In the genomic region with DNA sequence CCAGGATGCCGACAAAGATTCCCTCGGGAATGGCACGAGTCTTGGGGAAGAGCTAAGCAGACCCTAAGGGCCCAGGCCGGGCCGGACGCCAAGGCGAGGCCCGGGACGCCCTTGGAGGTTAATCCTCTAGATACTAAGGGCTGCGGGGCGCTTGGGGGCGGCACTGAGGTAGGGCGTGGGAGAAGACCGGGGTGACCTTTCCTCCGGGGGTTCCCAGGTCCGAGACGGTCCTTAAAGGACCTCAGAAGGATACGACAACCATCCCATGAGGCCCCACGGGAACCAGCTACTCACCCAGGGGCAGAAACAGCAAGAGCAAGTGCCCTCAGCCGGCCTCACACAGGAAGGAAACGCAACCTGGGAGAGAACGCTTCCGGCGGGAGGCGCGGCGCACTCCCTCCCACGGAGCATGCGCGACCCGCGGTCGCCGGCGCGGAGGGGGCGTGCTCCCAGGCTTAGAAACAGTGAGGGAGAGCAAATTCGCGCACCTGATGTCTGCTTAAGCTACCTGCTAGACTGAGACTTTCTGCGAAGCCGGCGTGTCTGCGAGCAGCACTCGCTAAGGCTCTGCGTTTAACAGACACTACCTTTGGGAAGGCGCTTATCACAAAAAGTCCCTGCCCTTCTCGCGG, we compare ENCODE assay signal across 8 cellular contexts. TPM values are rescaled to one million over a fixed set of nuclear protein-coding genes. Genes with fewer than 3 reads are reported as not detected.
A peak's percentile ranks its signal among the peaks of the same experiment; 100 is the strongest.
DNase-seq lines count a peak whose midpoint lies in the region; ATAC-seq and TF ChIP-seq lines count a peak whose summit lies in the region.

A gene with protein sequence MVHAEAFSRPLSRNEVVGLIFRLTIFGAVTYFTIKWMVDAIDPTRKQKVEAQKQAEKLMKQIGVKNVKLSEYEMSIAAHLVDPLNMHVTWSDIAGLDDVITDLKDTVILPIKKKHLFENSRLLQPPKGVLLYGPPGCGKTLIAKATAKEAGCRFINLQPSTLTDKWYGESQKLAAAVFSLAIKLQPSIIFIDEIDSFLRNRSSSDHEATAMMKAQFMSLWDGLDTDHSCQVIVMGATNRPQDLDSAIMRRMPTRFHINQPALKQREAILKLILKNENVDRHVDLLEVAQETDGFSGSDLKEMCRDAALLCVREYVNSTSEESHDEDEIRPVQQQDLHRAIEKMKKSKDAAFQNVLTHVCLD (minus strand): TSS at position 354 of the 632 bp plus-strand sequence. CDS start 3,627 bp downstream, outside the sequence.

- peaks cover 0 to 6% (median 0%) of the 10 kb centered on the region in 4 donors for H3K36me3 ChIP-seq in upper lobe of left lung

- TF ChIP-seq CTCF in GM10266 (IDR thresholded peaks at IDR 0.05; ENCODE audit: control insufficient read depth, insufficient read depth, low read depth, missing control alignments) (peak; percentile 43), upper lobe of left lung (IDR thresholded peaks at IDR 0.05) (peak in 2 of 6 experiments; percentile 26 to 35)

- TF ChIP-seq POLR2A in upper lobe of left lung (IDR thresholded peaks at IDR 0.05), result peak in 3 of 4 donors; percentile 57 to 76 (median 62)

- ATAC-seq in HG02610 (IDR thresholded peaks at IDR 0.05; ENCODE audit: unreplicated experiment), result peak; percentile 76
- ATAC-seq in activated naive CD8-positive, alpha-beta T cell treated with anti-CD3 and anti-CD28 coated beads, Interleukin-2, amount 50 U/mL, for 24 hours, result peak; percentile 92
- peak; percentile 98 to 99 for ATAC-seq in upper lobe of left lung (ENCODE audit: low FRiP score in 2 of 2)

- H3K9me3 ChIP-seq in upper lobe of left lung, result no peaks in the 10 kb centered on the region

- H3K4me1 Mint-ChIP-seq in activated naive CD8-positive, alpha-beta T cell treated with anti-CD3 and anti-CD28 coated beads, Interleukin-2, amount 50 U/mL, for 24 hours, result peaks cover 39% of the 10 kb centered on the region

- H3K27me3 Mint-ChIP-seq in activated naive CD8-positive, alpha-beta T cell treated with anti-CD3 and anti-CD28 coated beads, Interleukin-2, amount 50 U/mL, for 24 hours, result no peaks in the 10 kb centered on the region

- intact Hi-C loops in cardiac septum (cut with DNase I) (loop anchor here (5.0 kb wide), 1 partner anchor 44 kb away; a partner anchor contains a TSS), posterior cingulate gyrus (cut with DNase I) (loop anchor here (2.0 kb wide), 1 partner anchor 43 kb away; no protein-coding TSS in a partner anchor)

- WGBS in upper lobe of left lung, 2 donors, result 0 to 2% methylated on average over 22 to 48 of the region's 48 CpGs

- peaks cover 5 to 28% (median 22%) of the 10 kb centered on the region in 4 donors for H3K4me1 ChIP-seq in upper lobe of left lung

- H3K36me3 Mint-ChIP-seq in activated naive CD8-positive, alpha-beta T cell treated with anti-CD3 and anti-CD28 coated beads, Interleukin-2, amount 50 U/mL, for 24 hours (ENCODE audit: low read depth), result peaks cover 16% of the 10 kb centered on the region

- peak within 1 kb of the TSS; percentile 96 for H3K4me3 Mint-ChIP-seq in activated naive CD8-positive, alpha-beta T cell treated with anti-CD3 and anti-CD28 coated beads, Interleukin-2, amount 50 U/mL, for 24 hours

- peak within 1 kb of the TSS; percentile 86 to 90 (median 90) for H3K27ac ChIP-seq in upper lobe of left lung

- DNase-seq in GM10266 (ENCODE audit: extremely low spot score), result peak; percentile 78
- peak; percentile 76 for DNase-seq in NCI-H1092 treated with DMSO at 0.1 percent for 48 hours (lab: John Stamatoyannopoulos, UW)
- DNase-seq in SW 1271 (lab: John Stamatoyannopoulos, UW), result peak; percentile 47 to 83
- peak; percentile 86 for DNase-seq in activated naive CD8-positive, alpha-beta T cell treated with anti-CD3 and anti-CD28 coated beads, Interleukin-2, amount 50 U/mL, for 24 hours
- peak; percentile 94 for DNase-seq in cardiac septum (ENCODE audit: low spot score)
- peak; percentile 78 to 97 (median 84) for DNase-seq in posterior cingulate gyrus
- DNase-seq in upper lobe of left lung, result peak; percentile 91 to 96

- no peaks in the 10 kb centered on the region for H3K9me3 Mint-ChIP-seq in activated naive CD8-positive, alpha-beta T cell treated with anti-CD3 and anti-CD28 coated beads, Interleukin-2, amount 50 U/mL, for 24 hours

- H3K4me3 ChIP-seq in upper lobe of left lung, result peak within 1 kb of the TSS; percentile 40 to 89 (median 67)

- H3K27ac Mint-ChIP-seq in activated naive CD8-positive, alpha-beta T cell treated with anti-CD3 and anti-CD28 coated beads, Interleukin-2, amount 50 U/mL, for 24 hours, result peak within 1 kb of the TSS; percentile 97

- TF ChIP-seq EP300 in upper lobe of left lung (IDR thresholded peaks at IDR 0.05), result no peak

- no peaks in the 10 kb centered on the region for H3K27me3 ChIP-seq in upper lobe of left lung

RNA-seq across cellular contexts. Expression of the gene that starts here (rescaled TPM):
- total RNA-seq in cardiac septum (92.0 TPM), upper lobe of left lung (10 to 100 TPM in 5 of 6 donors, 1 to 10 TPM in 1; 6.3 to 66.9 (median 36.2) TPM)

Comparison
In these comparisons a context has a peak if more than half of its experiments do, and no peak if none do; other contexts are left out.
1. Peak in every context shown above with its lines: DNase-seq, ATAC-seq, H3K4me3 ChIP-seq and H3K27ac ChIP-seq.